In the genomic region with DNA sequence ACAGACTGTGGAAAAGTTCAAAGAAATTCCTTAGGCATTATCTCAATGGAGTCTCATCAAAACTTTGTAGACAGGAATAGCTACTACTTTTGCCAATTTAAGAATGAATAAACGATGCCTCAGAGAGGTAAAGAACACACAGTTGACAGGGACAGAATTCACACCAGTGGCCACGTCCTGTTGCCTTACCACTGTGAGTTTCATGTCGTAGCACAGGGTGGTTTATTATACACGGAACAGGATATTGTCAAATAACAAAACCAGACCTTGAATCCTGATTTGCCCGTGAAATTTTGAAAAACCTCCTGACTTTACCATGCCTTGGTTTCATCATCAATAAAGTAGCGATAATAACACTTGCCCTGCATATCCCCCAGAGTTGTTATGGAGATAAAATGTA, we compare ENCODE assay signal across 27 cellular contexts.
"Had no signal": no experiment of that assay in that cellular context is flagged by ENCODE, and none has a peak within 500 bp of the region (broad histone marks: within the 10 kb centered on the region; RNA-seq: fewer than 3 reads in every experiment).

No MANE protein-coding gene starts in this region.

- H3K4me1 Mint-ChIP-seq: central memory CD8-positive, alpha-beta T cell had no signal

- H3K27ac ChIP-seq: breast epithelium, dorsolateral prefrontal cortex, esophagus squamous epithelium, gastrocnemius medialis, parathyroid adenoma, stomach, suprapubic skin, tibial nerve, WERI-Rb-1 had no signal

- H2AFZ ChIP-seq: parathyroid adenoma had no signal

- ATAC-seq: effector memory CD8-positive, alpha-beta T cell; gastrocnemius medialis; left colon; right cardiac atrium; SK-N-SH treated with all-trans-retinoic acid at 6 μM for 48 hours had no signal

- H3K36me3 ChIP-seq: breast epithelium, esophagus squamous epithelium, gastrocnemius medialis, stomach, suprapubic skin, tibial nerve, WERI-Rb-1 had no signal

- H3K4me1 ChIP-seq: breast epithelium, esophagus squamous epithelium, gastrocnemius medialis, parathyroid adenoma, stomach, suprapubic skin, tibial nerve had no signal

- H3K79me2 ChIP-seq: parathyroid adenoma had no signal

- H3K27me3 ChIP-seq: breast epithelium, esophagus squamous epithelium, gastrocnemius medialis, stomach, suprapubic skin, tibial nerve had no signal

- H3K27ac Mint-ChIP-seq: activated naive CD4-positive, alpha-beta T cell treated with anti-CD3 and anti-CD28 coated beads, Interleukin-2, amount 50 U/mL, for 72 hours; effector memory CD8-positive, alpha-beta T cell; memory B cell; T-helper 2 cell treated with Interferon-gamma antibody and Interleukin-4, amounts not matched to agents 5 μg/mL and 100 μg/mL, for 36 hours had no signal

- DNase-seq: activated CD4-positive, CD25-positive, alpha-beta regulatory T cell treated with anti-CD3 and anti-CD28 coated beads, Interleukin-2, amount 50 U/mL, for 72 hours; activated CD8-positive, alpha-beta memory T cell treated with anti-CD3 and anti-CD28 coated beads for 24 hours; activated effector memory CD4-positive, alpha-beta T cell treated with Interleukin-2 at 50 U/mL for 16 hours; activated T-cell treated with anti-CD3 and anti-CD28 coated beads, Interleukin-2, amount 50 U/mL, for 48 hours; amniotic stem cell; dorsolateral prefrontal cortex; effector memory CD8-positive, alpha-beta T cell; esophagus squamous epithelium; gastrocnemius medialis; head of caudate nucleus; hypothalamus; left colon; nucleus accumbens; right cardiac atrium; stimulated activated CD4-positive, alpha-beta T cell treated with anti-CD3 and anti-CD28 coated beads, Interleukin-12 subunit alpha, Interleukin-12 subunit beta, amount 100 ng/mL, for 4 hours; stimulated activated CD4-positive, alpha-beta T cell treated with anti-CD3 and anti-CD28 coated beads, Interleukin-4, amount 100 ng/mL, for 4 hours; stomach; WERI-Rb-1 had no signal

- H3K4me3 ChIP-seq: breast epithelium, dorsolateral prefrontal cortex, esophagus squamous epithelium, gastrocnemius medialis, stomach, suprapubic skin, tibial nerve had no signal

- H3K9me3 Mint-ChIP-seq: central memory CD8-positive, alpha-beta T cell; effector memory CD8-positive, alpha-beta T cell had no signal

- H3K4me3 Mint-ChIP-seq: central memory CD8-positive, alpha-beta T cell; effector memory CD8-positive, alpha-beta T cell; memory B cell; T-helper 2 cell treated with Interferon-gamma antibody and Interleukin-4, amounts not matched to agents 5 μg/mL and 100 μg/mL, for 36 hours had no signal
